Comparison of ENCODE assay signal across 9 cellular contexts in genomic region chr9:129624168-129624759, GRCh38. TPM values are rescaled to one million over a fixed set of nuclear protein-coding genes. Genes with fewer than 3 reads are reported as not detected.
DNase-seq lines count a peak whose midpoint lies in the region; ATAC-seq and TF ChIP-seq lines count a peak whose summit lies in the region.
"Had no signal": no experiment of that assay in that cellular context is flagged by ENCODE, and none has a peak within 500 bp of the region (broad histone marks: within the 10 kb centered on the region; RNA-seq: fewer than 3 reads in every experiment).

No MANE protein-coding gene starts in this region.

- H3K27me3 Mint-ChIP-seq in neural crest cell (ENCODE audit: low read depth) (peaks cover 6% of the 10 kb centered on the region), type B pancreatic cell (peaks cover 11% of the 10 kb centered on the region)

- H3K4me3 Mint-ChIP-seq in neural crest cell (peak overlapping the region; percentile 90), type B pancreatic cell (peak overlapping the region; percentile 86)

- DNase-seq in NCI-H748 (lab: John Stamatoyannopoulos, UW; ENCODE audit: unreplicated experiment) (peak; percentile 64), neural crest cell (ENCODE audit: low read depth, low spot score) (peak; percentile 89), type B pancreatic cell (ENCODE audit: extremely low spot score, unreplicated experiment) (no peak)
- DNase-seq in activated CD4-positive, alpha-beta T cell treated with anti-CD3 and anti-CD28 coated beads, Interleukin-2, amount 50 U/mL, for 48 hours: peak; percentile 84 to 87
- peak; percentile 57 for DNase-seq in effector CD4-positive, alpha-beta T cell

- ATAC-seq in GM21737 (IDR thresholded peaks at IDR 0.05; ENCODE audit: unreplicated experiment): no peak
- ATAC-seq: left colon had no signal

- peak overlapping the region; percentile 83 for H3K27ac ChIP-seq in 22Rv1

- no peak overlapping the region for H3K27ac Mint-ChIP-seq in neural crest cell (ENCODE audit: unreplicated experiment)
- peak overlapping the region; percentile 81 for H3K27ac Mint-ChIP-seq in type B pancreatic cell

- H3K36me3 Mint-ChIP-seq in neural crest cell (ENCODE audit: low read depth) (no peaks in the 10 kb centered on the region), type B pancreatic cell (no peaks in the 10 kb centered on the region)

- H3K4me1 Mint-ChIP-seq in neural crest cell: peaks cover 44% of the 10 kb centered on the region
- peaks cover 26% of the 10 kb centered on the region for H3K4me1 Mint-ChIP-seq in type B pancreatic cell (ENCODE audit: unreplicated experiment)

- H3K9me3 Mint-ChIP-seq in neural crest cell (no peaks in the 10 kb centered on the region), type B pancreatic cell (no peaks in the 10 kb centered on the region)

- TF ChIP-seq CTCF in 22Rv1 (IDR thresholded peaks at IDR 0.05): peak; percentile 92
- TF ChIP-seq CTCF in GM12872 (IDR thresholded peaks at IDR 0.05; ENCODE audit: insufficient read depth, low read depth, low read length): peak; percentile 89
- TF ChIP-seq CTCF in neural crest cell (conservative IDR thresholded peaks at IDR 0.05): peak; percentile 78
- TF ChIP-seq CTCF in type B pancreatic cell (conservative IDR thresholded peaks at IDR 0.05): peak; percentile 85

RNA-seq across cellular contexts. Expression of gene NTMT1, which starts 1.7 kb away (rescaled TPM):
- total RNA-seq in neural crest cell: 50.9 and 51.8 TPM in 2 replicates
- total RNA-seq in type B pancreatic cell (ENCODE audit: low replicate concordance): 31.4 and 33.5 TPM in 2 replicates

RNA-seq across cellular contexts. Expression of gene C9orf50, which starts 3.4 kb away (rescaled TPM):
- total RNA-seq in neural crest cell: 0.26 and 0.27 TPM in 2 replicates
- not detected in 2 replicates for total RNA-seq in type B pancreatic cell (ENCODE audit: low replicate concordance)

RNA-seq across cellular contexts. Expression of gene ASB6, which starts 17.7 kb away (rescaled TPM):
- total RNA-seq in neural crest cell (20.9 and 21.9 TPM in 2 replicates), type B pancreatic cell (ENCODE audit: low replicate concordance) (20.7 and 22.4 TPM in 2 replicates)

RNA-seq across cellular contexts. Expression of gene PRRX2, which starts 41.2 kb away (rescaled TPM):
- 0.65 and 0.68 TPM in 2 replicates for total RNA-seq in neural crest cell
- total RNA-seq in type B pancreatic cell (ENCODE audit: low replicate concordance): 0.50 and 20.8 TPM in 2 replicates
